In the genomic region with DNA sequence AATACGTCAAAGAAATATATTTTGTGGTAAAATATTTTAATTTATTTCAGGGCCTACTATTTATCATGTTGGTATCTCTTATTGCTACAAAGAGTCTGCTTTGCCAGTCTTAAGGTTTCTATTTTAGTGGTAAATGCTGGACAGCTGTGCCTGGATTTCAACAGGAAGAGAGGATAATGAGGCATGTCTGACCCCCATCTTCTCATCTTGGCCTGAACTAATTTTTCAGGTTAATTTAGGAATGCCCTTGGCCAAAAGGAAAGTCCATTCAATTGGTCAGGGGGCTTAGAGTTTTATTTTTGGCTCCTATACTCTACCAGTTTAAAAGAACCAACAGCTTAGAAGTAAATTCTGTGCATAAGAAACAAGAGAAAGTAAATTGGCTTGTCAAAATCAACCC, we compare ENCODE assay signal across 24 cellular contexts.
"Had no signal": no experiment of that assay in that cellular context is flagged by ENCODE, and none has a peak within 500 bp of the region (broad histone marks: within the 10 kb centered on the region; RNA-seq: fewer than 3 reads in every experiment).

No MANE protein-coding gene starts in this region.

- H3K9me3 ChIP-seq: testis, thoracic aorta, thyroid gland, tibial artery, upper lobe of left lung, upper lobe of right lung, uterus, vagina had no signal

- H3K36me3 ChIP-seq: stomach, suprapubic skin, thoracic aorta, thyroid gland, tibial artery, tibial nerve, transverse colon, upper lobe of left lung, upper lobe of right lung, uterus, vagina had no signal

- H3K4me3 ChIP-seq: stomach, suprapubic skin, testis, thoracic aorta, thyroid gland, tibial artery, tibial nerve, transverse colon, upper lobe of left lung, upper lobe of right lung, uterus, vagina had no signal

- H3K4me1 ChIP-seq: stomach, suprapubic skin, testis, thyroid gland, tibial artery, tibial nerve, transverse colon, upper lobe of left lung, upper lobe of right lung, uterus, vagina had no signal

- DNase-seq: stimulated activated CD4-positive, alpha-beta T cell treated with anti-CD3 and anti-CD28 coated beads, Interleukin-2, amount 100 ng/mL, for 48 hours; stimulated activated CD4-positive, alpha-beta T cell treated with anti-CD3 and anti-CD28 coated beads, Interleukin-4, amount 100 ng/mL, for 1 hour; stimulated activated CD4-positive, alpha-beta T cell treated with anti-CD3 and anti-CD28 coated beads, Interleukin-4, amount 100 ng/mL, for 24 hours; stimulated activated CD4-positive, alpha-beta T cell treated with anti-CD3 and anti-CD28 coated beads, Interleukin-4, amount 100 ng/mL, for 4 hours; stimulated activated CD8-positive, alpha-beta memory T cell treated with anti-CD3 and anti-CD28 coated beads, Interleukin-4, amount 100 ng/mL, for 48 hours; stimulated activated naive B cell treated with anti-CD40 and anti-IgM and Interleukin-4, amounts not matched to agents 10 μg/mL and 1 μg/mL and 100 μg/mL, for 72 hours; stimulated activated naive CD4-positive, alpha-beta T cell; stimulated activated naive CD4-positive, alpha-beta T cell treated with Interleukin-2 at 50 U/mL for 16 hours; stimulated activated naive CD8-positive, alpha-beta T cell treated with anti-CD3 and anti-CD28 coated beads, Interleukin-15, amount 100 ng/mL, for 72 hours; stimulated activated naive CD8-positive, alpha-beta T cell treated with anti-CD3 and anti-CD28 coated beads, Interleukin-15, Interleukin-2, amounts not matched to agents 100 U/mL and 50 U/mL, for 24 hours; stomach; substantia nigra; testis; thyroid gland; tibial artery; transverse colon; trophoblast cell; upper lobe of left lung; upper lobe of right lung; uterus had no signal

- H3K27ac ChIP-seq: stomach, suprapubic skin, testis, thoracic aorta, thyroid gland, tibial artery, tibial nerve, transverse colon, upper lobe of left lung, upper lobe of right lung, uterus, vagina had no signal

- H3K27me3 ChIP-seq: stomach, suprapubic skin, testis, thyroid gland, tibial artery, tibial nerve, transverse colon, upper lobe of left lung, upper lobe of right lung, uterus, vagina had no signal
